ENCODE assay signal across 30 cellular contexts in genomic region chr2:164032995-164033394, GRCh38.
DNase-seq lines count a peak whose midpoint lies in the region; ATAC-seq and TF ChIP-seq lines count a peak whose summit lies in the region.
"Had no signal": no experiment of that assay in that cellular context is flagged by ENCODE, and none has a peak within 500 bp of the region (broad histone marks: within the 10 kb centered on the region; RNA-seq: fewer than 3 reads in every experiment).

No MANE protein-coding gene starts in this region.

- no peaks in the 10 kb centered on the region for H3F3A ChIP-seq in MM.1S (ENCODE audit: insufficient read depth, low read length)

- H3K4me2 ChIP-seq in MM.1S (ENCODE audit: low read depth, low read length), result no peak overlapping the region

- H3K27ac Mint-ChIP-seq in activated CD4-positive, alpha-beta memory T cell treated with anti-CD3 and anti-CD28 coated beads, Interleukin-2, amount 10 ng/mL, durations not matched to agents 7 days and 5 days, result no peak overlapping the region
- H3K27ac Mint-ChIP-seq: activated CD4-positive, alpha-beta T cell treated with anti-CD3 and anti-CD28 coated beads, Interleukin-2, amount 10 ng/mL, durations not matched to agents 24 days and 14 days; brain; CD4-positive, alpha-beta memory T cell; stimulated activated memory B cell treated with anti-CD40 and anti-IgM and Interleukin-4, amounts not matched to agents 10 μg/mL and 1 μg/mL and 100 μg/mL, for 72 hours had no signal

- no peak overlapping the region for H3K27ac ChIP-seq in MM.1S (ENCODE audit: low read length)
- H3K27ac ChIP-seq: 22Rv1, adrenal gland, left ventricle myocardium inferior, psoas muscle, sigmoid colon, SJCRH30, suprapubic skin, WERI-Rb-1 had no signal

- no peaks in the 10 kb centered on the region for H3K27me3 Mint-ChIP-seq in activated CD4-positive, alpha-beta memory T cell treated with anti-CD3 and anti-CD28 coated beads, Interleukin-2, amount 10 ng/mL, durations not matched to agents 7 days and 5 days
- H3K27me3 Mint-ChIP-seq: activated CD4-positive, alpha-beta T cell treated with anti-CD3 and anti-CD28 coated beads, Interleukin-2, amount 10 ng/mL, durations not matched to agents 24 days and 14 days; CD4-positive, alpha-beta memory T cell; stimulated activated memory B cell treated with anti-CD40 and anti-IgM and Interleukin-4, amounts not matched to agents 10 μg/mL and 1 μg/mL and 100 μg/mL, for 72 hours had no signal

- no peak overlapping the region for H3K9ac ChIP-seq in MM.1S (ENCODE audit: low read length)

- H3K4me3 ChIP-seq in MM.1S (ENCODE audit: low read length), result no peak overlapping the region
- H3K4me3 ChIP-seq: adrenal gland, left ventricle myocardium inferior, psoas muscle, sigmoid colon, SJCRH30, suprapubic skin had no signal

- H3K4me1 ChIP-seq in MM.1S (ENCODE audit: low read length), result peaks cover 5% of the 10 kb centered on the region
- H3K4me1 ChIP-seq: adrenal gland, left ventricle myocardium inferior, psoas muscle, SJCRH30, suprapubic skin had no signal

- no peaks in the 10 kb centered on the region for H3K36me3 Mint-ChIP-seq in activated CD4-positive, alpha-beta memory T cell treated with anti-CD3 and anti-CD28 coated beads, Interleukin-2, amount 10 ng/mL, durations not matched to agents 7 days and 5 days (ENCODE audit: low read depth)
- H3K36me3 Mint-ChIP-seq: brain; CD4-positive, alpha-beta memory T cell; stimulated activated memory B cell treated with anti-CD40 and anti-IgM and Interleukin-4, amounts not matched to agents 10 μg/mL and 1 μg/mL and 100 μg/mL, for 72 hours had no signal

- peak; percentile 25 for DNase-seq in DMS53 (lab: John Stamatoyannopoulos, UW)
- no peak for DNase-seq in DMS53 treated with DMSO at 0.1 percent for 48 hours (lab: John Stamatoyannopoulos, UW; ENCODE audit: unreplicated experiment)
- DNase-seq in MM.1S, result no peak
- no peak for DNase-seq in activated CD4-positive, alpha-beta memory T cell treated with anti-CD3 and anti-CD28 coated beads, Interleukin-2, amount 10 ng/mL, durations not matched to agents 7 days and 5 days
- no peak for DNase-seq in iPS-NIHi11 (ENCODE audit: low spot score)
- no peak for DNase-seq in foreskin melanocyte
- DNase-seq: activated CD4-positive, alpha-beta T cell treated with anti-CD3 and anti-CD28 coated beads, Interleukin-2, amount 10 ng/mL, durations not matched to agents 24 days and 14 days; activated naive CD4-positive, alpha-beta T cell treated with Interleukin-2 at 50 U/mL for 16 hours; activated T-cell treated with anti-CD3 and anti-CD28 coated beads, Interleukin-2, amount 50 U/mL, for 48 hours; adrenal gland; CD4-positive, alpha-beta memory T cell; DMS 273 treated with DMSO at 0.1 percent for 48 hours; H7; IMR-90; left ventricle myocardium inferior; NCI-H2029; NCI-H2227 treated with DMSO at 0.1 percent for 48 hours; NCI-H526 treated with DMSO at 0.1 percent for 48 hours; psoas muscle; sigmoid colon; SJCRH30; stimulated activated CD4-positive, alpha-beta T cell treated with anti-CD3 and anti-CD28 coated beads, Interleukin-4, amount 100 ng/mL, for 4 hours; T1000; WERI-Rb-1 had no signal

- CTCF ChIA-PET in activated CD4-positive, alpha-beta memory T cell treated with anti-CD3 and anti-CD28 coated beads, Interleukin-2, amount 10 ng/mL, durations not matched to agents 7 days and 5 days (lab: Charles Lee), result no interaction called here

- H3K36me3 ChIP-seq in MM.1S (replicated peaks; ENCODE audit: insufficient read depth, low read length), result no peaks in the 10 kb centered on the region
- H3K36me3 ChIP-seq: adrenal gland, left ventricle myocardium inferior, sigmoid colon, SJCRH30, suprapubic skin, WERI-Rb-1 had no signal

- H3K27me3 ChIP-seq in MM.1S (replicated peaks; ENCODE audit: insufficient read depth, low read length), result no peaks in the 10 kb centered on the region
- H3K27me3 ChIP-seq: adrenal gland, sigmoid colon, SJCRH30, suprapubic skin had no signal

- no peaks in the 10 kb centered on the region for H3K9me2 ChIP-seq in MM.1S (replicated peaks; ENCODE audit: insufficient read depth, low read length)

- no peak for TF ChIP-seq CTCF in MM.1S (IDR thresholded peaks at IDR 0.05; ENCODE audit: low read length)

- POLR2A ChIA-PET in activated CD4-positive, alpha-beta memory T cell treated with anti-CD3 and anti-CD28 coated beads, Interleukin-2, amount 10 ng/mL, durations not matched to agents 7 days and 5 days (lab: Charles Lee), result no interaction called here

- H2AFZ ChIP-seq in MM.1S (ENCODE audit: low read length), result peak overlapping the region; percentile 52

- no peaks in the 10 kb centered on the region for H4K20me1 ChIP-seq in MM.1S (ENCODE audit: insufficient read depth, low read length)

- no peaks in the 10 kb centered on the region for H3K79me2 ChIP-seq in MM.1S (ENCODE audit: low read length)

- ATAC-seq in HG03103 (IDR thresholded peaks at IDR 0.05; ENCODE audit: low read depth, unreplicated experiment) (peak; percentile 50), HG03095 (IDR thresholded peaks at IDR 0.05; ENCODE audit: unreplicated experiment) (no peak)
- ATAC-seq: psoas muscle; stimulated activated memory B cell treated with anti-CD40 and anti-IgM and Interleukin-4, amounts not matched to agents 10 μg/mL and 1 μg/mL and 100 μg/mL, for 72 hours had no signal

- H3K4me3 Mint-ChIP-seq in activated CD4-positive, alpha-beta memory T cell treated with anti-CD3 and anti-CD28 coated beads, Interleukin-2, amount 10 ng/mL, durations not matched to agents 7 days and 5 days, result no peak overlapping the region
- H3K4me3 Mint-ChIP-seq: activated CD4-positive, alpha-beta T cell treated with anti-CD3 and anti-CD28 coated beads, Interleukin-2, amount 10 ng/mL, durations not matched to agents 24 days and 14 days; brain; CD4-positive, alpha-beta memory T cell; stimulated activated memory B cell treated with anti-CD40 and anti-IgM and Interleukin-4, amounts not matched to agents 10 μg/mL and 1 μg/mL and 100 μg/mL, for 72 hours had no signal

- H3K4me1 Mint-ChIP-seq in activated CD4-positive, alpha-beta memory T cell treated with anti-CD3 and anti-CD28 coated beads, Interleukin-2, amount 10 ng/mL, durations not matched to agents 7 days and 5 days, result no peaks in the 10 kb centered on the region
- H3K4me1 Mint-ChIP-seq: activated CD4-positive, alpha-beta T cell treated with anti-CD3 and anti-CD28 coated beads, Interleukin-2, amount 10 ng/mL, durations not matched to agents 24 days and 14 days; CD4-positive, alpha-beta memory T cell; stimulated activated memory B cell treated with anti-CD40 and anti-IgM and Interleukin-4, amounts not matched to agents 10 μg/mL and 1 μg/mL and 100 μg/mL, for 72 hours had no signal

- H3K9me3 Mint-ChIP-seq in activated CD4-positive, alpha-beta memory T cell treated with anti-CD3 and anti-CD28 coated beads, Interleukin-2, amount 10 ng/mL, durations not matched to agents 7 days and 5 days, result no peaks in the 10 kb centered on the region
- H3K9me3 Mint-ChIP-seq: activated CD4-positive, alpha-beta T cell treated with anti-CD3 and anti-CD28 coated beads, Interleukin-2, amount 10 ng/mL, durations not matched to agents 24 days and 14 days; brain had no signal

- no peaks in the 10 kb centered on the region for H3K9me3 ChIP-seq in MM.1S (replicated peaks; ENCODE audit: insufficient read depth, low read length)
- H3K9me3 ChIP-seq: adrenal gland, left ventricle myocardium inferior, psoas muscle, sigmoid colon, SJCRH30, suprapubic skin had no signal
